ENCODE assay signal across 7 cellular contexts in the genomic region with DNA sequence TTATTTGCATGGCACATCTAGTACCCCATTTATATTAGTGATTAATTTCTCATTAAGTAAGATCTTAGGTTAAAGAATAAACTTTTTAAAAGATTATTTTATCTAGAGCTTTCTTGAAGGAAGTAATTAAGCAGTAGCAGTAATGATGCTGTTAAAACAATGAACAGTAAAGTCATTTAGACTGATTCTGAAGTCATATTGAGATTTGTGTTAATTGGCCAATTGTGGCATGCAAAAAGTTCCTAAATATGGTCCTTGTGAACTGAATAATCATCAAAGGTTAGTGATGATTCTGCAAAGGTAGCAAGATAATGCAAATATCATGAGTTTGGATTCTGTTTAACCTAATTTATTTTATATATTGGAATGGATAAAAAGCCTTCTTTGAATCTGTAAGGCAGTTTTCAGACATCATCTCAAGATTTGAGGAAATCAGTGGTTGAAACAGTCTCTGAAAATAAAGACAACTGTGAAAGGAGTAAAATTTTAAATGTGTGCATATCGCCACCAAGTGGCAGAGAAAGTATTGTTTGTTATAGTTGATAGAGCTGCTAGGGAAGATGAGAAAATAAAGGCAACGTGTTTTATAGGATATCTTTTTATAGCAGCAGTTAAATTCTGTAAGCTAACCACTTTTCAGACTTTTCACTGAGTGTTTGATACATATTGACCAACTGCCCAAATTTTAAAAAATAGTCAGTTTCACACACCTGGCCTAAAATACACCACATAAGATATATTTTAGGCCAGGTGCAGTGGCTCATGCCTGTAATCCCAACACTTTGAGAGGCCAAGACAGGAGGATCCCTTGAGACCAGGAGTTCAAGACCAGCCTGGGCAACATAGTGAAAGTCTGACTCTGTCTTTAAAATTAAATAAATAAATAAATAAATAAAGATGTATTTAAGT.
A peak's percentile ranks its signal among the peaks of the same experiment; 100 is the strongest.
DNase-seq lines count a peak whose midpoint lies in the region; ATAC-seq and TF ChIP-seq lines count a peak whose summit lies in the region.

No MANE protein-coding gene starts in this region.

- peak; percentile 77 for TF ChIP-seq RAD21 in Ishikawa (IDR thresholded peaks at IDR 0.05; ENCODE audit: low read depth)

- no peak overlapping the region for H2AFZ ChIP-seq in PC-3 (ENCODE audit: low read length)

- H3K4me1 ChIP-seq in PC-3 (ENCODE audit: insufficient read depth, low read length) (no peaks in the 10 kb centered on the region), lower lobe of right lung (peaks cover 13% of the 10 kb centered on the region)

- POLR2A ChIA-PET in PC-3 (lab: Charles Lee; ENCODE audit: unreplicated experiment), result no interaction called here

- ATAC-seq in GM18870 (IDR thresholded peaks at IDR 0.05; ENCODE audit: unreplicated experiment) (peak; percentile 70), PC-3 (peak; percentile 62), lower lobe of right lung (peak in 1 of 2 donors; percentile 72)

- H3K79me2 ChIP-seq in PC-3 (ENCODE audit: low read length), result no peaks in the 10 kb centered on the region

- BruUV-seq in PC-3 (replicated peaks; lab: Mats Ljungman, UMichigan), result no TSS peak

- H3F3A ChIP-seq in PC-3 (ENCODE audit: low read length, unreplicated experiment), result no peaks in the 10 kb centered on the region

- TF ChIP-seq CTCF in PC-3 (conservative IDR thresholded peaks at IDR 0.05; ENCODE audit: low read depth, low read length) (peak; percentile 74), choroid plexus epithelial cell (conservative IDR thresholded peaks at IDR 0.05; ENCODE audit: low read depth, low read length) (peak; percentile 52), lower lobe of right lung (IDR thresholded peaks at IDR 0.05) (peak; percentile 60)

- no peak for TF ChIP-seq EP300 in Ishikawa (IDR thresholded peaks at IDR 0.05; ENCODE audit: borderline replicate concordance)

- H3K27ac ChIP-seq in PC-3 (ENCODE audit: low read length) (no peak overlapping the region), lower lobe of right lung (no peak overlapping the region)

- intact Hi-C loops in PC-3 (cut with micrococcal nuclease), result loop anchor here (1.0 to 5.0 kb wide), 3 partner anchors 80 to 422 kb away; no protein-coding TSS in a partner anchor
- intact Hi-C loops in lower lobe of right lung (cut with DNase I), result loop anchor here (10.0 kb wide), 1 partner anchor 326 kb away; no protein-coding TSS in a partner anchor

- peaks cover 21% of the 10 kb centered on the region for H3K36me3 ChIP-seq in PC-3 (ENCODE audit: low read depth, low read length)
- peaks cover 22% of the 10 kb centered on the region for H3K36me3 ChIP-seq in lower lobe of right lung

- no peak overlapping the region for H3K9ac ChIP-seq in PC-3 (ENCODE audit: low read length)

- no peaks in the 10 kb centered on the region for H3K9me2 ChIP-seq in PC-3 (replicated peaks; ENCODE audit: low read length)

- H4K20me1 ChIP-seq in PC-3 (ENCODE audit: low read length), result no peaks in the 10 kb centered on the region

- H3K9me3 ChIP-seq in PC-3 (ENCODE audit: low read length), result no peaks in the 10 kb centered on the region; the same call in 1 of the 2 replicates
- H3K9me3 ChIP-seq in lower lobe of right lung, result peaks cover 7% of the 10 kb centered on the region

- H3K27me3 ChIP-seq in PC-3 (ENCODE audit: low read length) (no peaks in the 10 kb centered on the region), lower lobe of right lung (ENCODE audit: low read depth) (no peaks in the 10 kb centered on the region)

- H3K4me2 ChIP-seq in PC-3 (ENCODE audit: low read length), result no peak overlapping the region

- CTCF ChIA-PET in PC-3 (lab: Charles Lee), result interaction anchor here (0.6 to 2.1 kb wide), 3 partner anchors 80 to 365 kb away, joined by 3 to 8 read pairs (median 4); no protein-coding TSS in a partner anchor

- no peak overlapping the region for H3K4me3 ChIP-seq in PC-3 (ENCODE audit: low read length)
- H3K4me3 ChIP-seq in choroid plexus epithelial cell (ENCODE audit: low read depth, low read length), result no peak overlapping the region
- H3K4me3 ChIP-seq in lower lobe of right lung, result no peak overlapping the region

- DNase-seq in DMS79 (lab: John Stamatoyannopoulos, UW) (peak; percentile 0), PC-3 (peak; percentile 76), choroid plexus epithelial cell (ENCODE audit: low read depth) (peak; percentile 80), lower lobe of right lung (no peak), 8988T (no peak)

TF ChIP-seq in Ishikawa, 13 proteins besides CTCF, POLR2A, EP300 and RAD21:
- TF ChIP-seq CREB1 (IDR thresholded peaks at IDR 0.05; ENCODE audit: low read depth) (no peak), ZBTB7A (IDR thresholded peaks at IDR 0.05; ENCODE audit: low read depth) (no peak), EGR1 (IDR thresholded peaks at IDR 0.05) (no peak), TCF12 (IDR thresholded peaks at IDR 0.05; ENCODE audit: low read depth) (no peak), YY1 (IDR thresholded peaks at IDR 0.05; ENCODE audit: low read depth) (no peak), CEBPB (IDR thresholded peaks at IDR 0.05) (no peak), TAF1 (IDR thresholded peaks at IDR 0.05; ENCODE audit: low read depth) (no peak), FOXM1 (IDR thresholded peaks at IDR 0.05; ENCODE audit: borderline replicate concordance, low read depth) (no peak), NFIC (IDR thresholded peaks at IDR 0.05) (no peak), TEAD4 (IDR thresholded peaks at IDR 0.05) (no peak)
- TF ChIP-seq, protein P1, sequence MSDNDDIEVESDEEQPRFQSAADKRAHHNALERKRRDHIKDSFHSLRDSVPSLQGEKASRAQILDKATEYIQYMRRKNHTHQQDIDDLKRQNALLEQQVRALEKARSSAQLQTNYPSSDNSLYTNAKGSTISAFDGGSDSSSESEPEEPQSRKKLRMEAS (IDR thresholded peaks at IDR 0.05), result no peak
- TF ChIP-seq, protein P2, sequence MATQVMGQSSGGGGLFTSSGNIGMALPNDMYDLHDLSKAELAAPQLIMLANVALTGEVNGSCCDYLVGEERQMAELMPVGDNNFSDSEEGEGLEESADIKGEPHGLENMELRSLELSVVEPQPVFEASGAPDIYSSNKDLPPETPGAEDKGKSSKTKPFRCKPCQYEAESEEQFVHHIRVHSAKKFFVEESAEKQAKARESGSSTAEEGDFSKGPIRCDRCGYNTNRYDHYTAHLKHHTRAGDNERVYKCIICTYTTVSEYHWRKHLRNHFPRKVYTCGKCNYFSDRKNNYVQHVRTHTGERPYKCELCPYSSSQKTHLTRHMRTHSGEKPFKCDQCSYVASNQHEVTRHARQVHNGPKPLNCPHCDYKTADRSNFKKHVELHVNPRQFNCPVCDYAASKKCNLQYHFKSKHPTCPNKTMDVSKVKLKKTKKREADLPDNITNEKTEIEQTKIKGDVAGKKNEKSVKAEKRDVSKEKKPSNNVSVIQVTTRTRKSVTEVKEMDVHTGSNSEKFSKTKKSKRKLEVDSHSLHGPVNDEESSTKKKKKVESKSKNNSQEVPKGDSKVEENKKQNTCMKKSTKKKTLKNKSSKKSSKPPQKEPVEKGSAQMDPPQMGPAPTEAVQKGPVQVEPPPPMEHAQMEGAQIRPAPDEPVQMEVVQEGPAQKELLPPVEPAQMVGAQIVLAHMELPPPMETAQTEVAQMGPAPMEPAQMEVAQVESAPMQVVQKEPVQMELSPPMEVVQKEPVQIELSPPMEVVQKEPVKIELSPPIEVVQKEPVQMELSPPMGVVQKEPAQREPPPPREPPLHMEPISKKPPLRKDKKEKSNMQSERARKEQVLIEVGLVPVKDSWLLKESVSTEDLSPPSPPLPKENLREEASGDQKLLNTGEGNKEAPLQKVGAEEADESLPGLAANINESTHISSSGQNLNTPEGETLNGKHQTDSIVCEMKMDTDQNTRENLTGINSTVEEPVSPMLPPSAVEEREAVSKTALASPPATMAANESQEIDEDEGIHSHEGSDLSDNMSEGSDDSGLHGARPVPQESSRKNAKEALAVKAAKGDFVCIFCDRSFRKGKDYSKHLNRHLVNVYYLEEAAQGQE (IDR thresholded peaks at IDR 0.05; ENCODE audit: low read depth), result no peak
- TF ChIP-seq, protein P3, sequence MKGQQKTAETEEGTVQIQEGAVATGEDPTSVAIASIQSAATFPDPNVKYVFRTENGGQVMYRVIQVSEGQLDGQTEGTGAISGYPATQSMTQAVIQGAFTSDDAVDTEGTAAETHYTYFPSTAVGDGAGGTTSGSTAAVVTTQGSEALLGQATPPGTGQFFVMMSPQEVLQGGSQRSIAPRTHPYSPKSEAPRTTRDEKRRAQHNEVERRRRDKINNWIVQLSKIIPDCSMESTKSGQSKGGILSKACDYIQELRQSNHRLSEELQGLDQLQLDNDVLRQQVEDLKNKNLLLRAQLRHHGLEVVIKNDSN (IDR thresholded peaks at IDR 0.05), result no peak
TF ChIP-seq in Ishikawa: peak in this region for 0.

Comparison
In these comparisons a context has a peak if more than half of its experiments do, and no peak if none do; other contexts are left out.
1. DNase-seq: peak in DMS79 (single experiment), PC-3 (single experiment) and choroid plexus epithelial cell (single experiment); none in lower lobe of right lung (single experiment) and 8988T (single experiment).
2. Peak in every context shown above with its lines, with median percentiles within 50 percentile points of each other: CTCF ChIP-seq.